In the genomic region with DNA sequence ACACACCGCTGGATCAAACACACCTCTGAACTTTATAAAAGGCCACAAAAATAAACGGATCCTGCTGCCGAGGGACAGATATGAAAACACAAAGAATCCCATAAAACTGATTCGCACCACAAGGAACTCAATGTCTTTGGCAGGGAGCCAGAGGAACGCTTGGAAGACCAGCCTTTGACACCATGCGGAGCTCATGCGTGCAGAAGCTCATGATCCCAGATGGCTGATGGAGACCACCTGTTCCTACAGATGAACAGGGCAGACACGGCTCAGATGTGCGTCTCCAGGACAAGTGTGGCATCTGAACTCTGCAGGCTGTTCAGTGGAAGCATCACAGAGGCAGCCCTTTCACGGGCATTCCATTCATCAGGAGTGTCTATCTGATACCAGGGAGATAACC, we compare ENCODE assay signal across 29 cellular contexts. TPM values are rescaled to one million over a fixed set of nuclear protein-coding genes. Genes with fewer than 3 reads are reported as not detected.
DNase-seq lines count a peak whose midpoint lies in the region; ATAC-seq and TF ChIP-seq lines count a peak whose summit lies in the region.
"Had no signal": no experiment of that assay in that cellular context is flagged by ENCODE, and none has a peak within 500 bp of the region (broad histone marks: within the 10 kb centered on the region; RNA-seq: fewer than 3 reads in every experiment).

No MANE protein-coding gene starts in this region.

- no peak overlapping the region for H2AK5ac ChIP-seq in IMR-90 (ENCODE audit: low read depth, low read length)

- H4K8ac ChIP-seq in IMR-90 (ENCODE audit: low read depth in 2 of 2, low read length in 2 of 2) = no peak overlapping the region

- no peak overlapping the region for H3K27ac ChIP-seq in IMR-90 (ENCODE audit: insufficient read depth, low read length)
- H3K27ac ChIP-seq: 22Rv1, skin epidermis, WERI-Rb-1 had no signal

- no peaks in the 10 kb centered on the region for H3K4me1 ChIP-seq in IMR-90 (ENCODE audit: control insufficient read depth, insufficient read depth, low read length)
- H3K4me1 ChIP-seq: BE2C had no signal

- H2BK20ac ChIP-seq in IMR-90 (ENCODE audit: low read depth, low read length) = no peak overlapping the region

- no peak overlapping the region for H4K5ac ChIP-seq in IMR-90 (ENCODE audit: low read depth, low read length)

- WGBS in IMR-90 (ENCODE audit: extremely low coverage in 2 of 2, insufficient read length in 1 of 2), 2 experiments = 11% methylated on average over 9 of the region's 10 CpGs; no CpG with 5 or more reads in 1 of the 2 experiments

- no peaks in the 10 kb centered on the region for H3K79me1 ChIP-seq in IMR-90 (ENCODE audit: low read depth in 1 of 2, low read length in 2 of 2)

- H3K9me3 ChIP-seq in IMR-90 (ENCODE audit: control insufficient read depth, insufficient read depth, low read length) = no peaks in the 10 kb centered on the region
- H3K9me3 ChIP-seq: BE2C had no signal

- H4K20me1 ChIP-seq in IMR-90 (ENCODE audit: insufficient read depth, low read length) = no peaks in the 10 kb centered on the region

- DNase-seq in DMS79 treated with DMSO at 0.1 percent for 48 hours (lab: John Stamatoyannopoulos, UW) (peak; percentile 4), DMS79 (lab: John Stamatoyannopoulos, UW) (no peak), IMR-90 (peak; percentile 0), SK-N-DZ (ENCODE audit: low spot score) (peak; percentile 28), left kidney (ENCODE audit: low read depth, low spot score) (peak; percentile 96), LoVo (ENCODE audit: low spot score) (no peak), amniotic stem cell (lab: John Stamatoyannopoulos, UW) (no peak)
- DNase-seq: activated CD4-positive, alpha-beta memory T cell treated with anti-CD3 and anti-CD28 coated beads for 36 hours; activated naive CD8-positive, alpha-beta T cell treated with anti-CD3 and anti-CD28 coated beads, Interleukin-2, amount 10 ng/mL, durations not matched to agents 7 days and 5 days; BE2C; cerebellar nuclear complex; H9; hypothalamus; Kasumi-1; naive thymus-derived CD4-positive, alpha-beta T cell; NCI-H1048; NCI-H2081; NCI-H510A treated with DMSO at 0.1 percent for 48 hours; nucleus accumbens; stimulated activated CD4-positive, alpha-beta T cell treated with anti-CD3 and anti-CD28 coated beads, Interleukin-1b, Interleukin-23, amount 100 ng/mL, for 48 hours; WERI-Rb-1 had no signal

- no peak overlapping the region for H2AK9ac ChIP-seq in IMR-90 (replicated peaks; ENCODE audit: low read depth, low read length, poor library complexity)

- no peak overlapping the region for H3K18ac ChIP-seq in IMR-90 (ENCODE audit: low read depth, low read length)

- dilution Hi-C loops in IMR-90 (cut with HindIII; ENCODE audit: low sequenced_read_pairs, unreplicated experiment) = no loop called here

- H2BK5ac ChIP-seq in IMR-90 (ENCODE audit: low read depth, low read length, poor library complexity, severe bottlenecking) = no peak overlapping the region

- H2BK15ac ChIP-seq in IMR-90 (ENCODE audit: low read depth, low read length) = no peak overlapping the region

- BruUV-seq in IMR-90 (replicated peaks; lab: Mats Ljungman, UMichigan) = no TSS peak

- H4K91ac ChIP-seq in IMR-90 (ENCODE audit: insufficient read depth, low read depth, low read length) = no peak overlapping the region

- H3K36me3 ChIP-seq in IMR-90 (ENCODE audit: control insufficient read depth, insufficient read depth, low read length) = no peaks in the 10 kb centered on the region
- H3K36me3 ChIP-seq: BE2C, WERI-Rb-1 had no signal

- no peak overlapping the region for H3K9ac ChIP-seq in IMR-90 (ENCODE audit: low read depth, low read length)

- H3K4me2 ChIP-seq in IMR-90 (ENCODE audit: low read depth, low read length) = no peak overlapping the region

- TF ChIP-seq POLR2A in IMR-90 (IDR thresholded peaks at IDR 0.05; ENCODE audit: low read depth, low read length) = no peak

- H2AFZ ChIP-seq in IMR-90 (replicated peaks; ENCODE audit: low read length, poor library complexity) = peak overlapping the region; percentile 43

- no peak overlapping the region for H3K4me3 ChIP-seq in IMR-90 (ENCODE audit: insufficient read depth, low read depth, low read length)
- H3K4me3 ChIP-seq: skin epidermis had no signal

- peaks cover 2% of the 10 kb centered on the region; the same call in 1 of the 2 replicates for H3K9me1 ChIP-seq in IMR-90 (ENCODE audit: insufficient read depth, low read length)

- no peak for TF ChIP-seq RAD21 in IMR-90 (IDR thresholded peaks at IDR 0.05; ENCODE audit: low read length)

- H3K4ac ChIP-seq in IMR-90 (ENCODE audit: low read depth, low read length) = no peak overlapping the region

- CTCF ChIA-PET in IMR-90 (lab: Yijun Ruan, JAX) = no interaction called here

- intact Hi-C loops in IMR-90 (cut with micrococcal nuclease) = no loop called here

- H3K23ac ChIP-seq in IMR-90 (ENCODE audit: low read depth, low read length) = no peak overlapping the region

- POLR2A ChIA-PET in IMR-90 (lab: Charles Lee; ENCODE audit: unreplicated experiment) = no interaction called here

- ATAC-seq in IMR-90 (ENCODE audit: low read depth) = no peak
- no peak for ATAC-seq in GM18867 (IDR thresholded peaks at IDR 0.05; ENCODE audit: unreplicated experiment)
- ATAC-seq: naive thymus-derived CD4-positive, alpha-beta T cell had no signal

- no peak overlapping the region for H3K56ac ChIP-seq in IMR-90 (ENCODE audit: extremely low read depth, insufficient read depth, low read length)

- no peak overlapping the region for H2BK120ac ChIP-seq in IMR-90 (ENCODE audit: low read depth, low read length)

- H3K14ac ChIP-seq in IMR-90 (replicated peaks; ENCODE audit: low read depth, low read length) = no peak overlapping the region

- in situ Hi-C loops in IMR-90 (cut with MboI; ENCODE audit: low sequenced_read_pairs) = no loop called here

- no peak for TF ChIP-seq CTCF in IMR-90 (conservative IDR thresholded peaks at IDR 0.05; ENCODE audit: low read depth, low read length)

- peaks cover 14% of the 10 kb centered on the region for H3K27me3 ChIP-seq in IMR-90 (ENCODE audit: control insufficient read depth, insufficient read depth, low read length)

TF ChIP-seq in IMR-90, 13 proteins besides CTCF, POLR2A, EP300 and RAD21:
- TF ChIP-seq CHD1 (IDR thresholded peaks at IDR 0.05; ENCODE audit: low read depth, low read length) (no peak), MAZ (IDR thresholded peaks at IDR 0.05; ENCODE audit: borderline replicate concordance, low read depth, low read length) (no peak), CEBPB (IDR thresholded peaks at IDR 0.05; ENCODE audit: low read depth, low read length) (no peak), RFX5 (IDR thresholded peaks at IDR 0.05; ENCODE audit: low read depth, low read length) (no peak), NFE2L2 (IDR thresholded peaks at IDR 0.05; ENCODE audit: low read depth, low read length) (no peak), SMC3 (IDR thresholded peaks at IDR 0.05; ENCODE audit: low read depth, low read length) (no peak), MAFK (IDR thresholded peaks at IDR 0.05; ENCODE audit: low read depth, low read length) (no peak), RCOR1 (IDR thresholded peaks at IDR 0.05; ENCODE audit: insufficient replicate concordance, low read length) (no peak), FOS (IDR thresholded peaks at IDR 0.05; ENCODE audit: low read depth, low read length) (no peak), MXI1 (IDR thresholded peaks at IDR 0.05; ENCODE audit: borderline replicate concordance, low read depth, low read length) (no peak), BHLHE40 (IDR thresholded peaks at IDR 0.05; ENCODE audit: low read depth, low read length) (no peak)
- TF ChIP-seq, protein P1, sequence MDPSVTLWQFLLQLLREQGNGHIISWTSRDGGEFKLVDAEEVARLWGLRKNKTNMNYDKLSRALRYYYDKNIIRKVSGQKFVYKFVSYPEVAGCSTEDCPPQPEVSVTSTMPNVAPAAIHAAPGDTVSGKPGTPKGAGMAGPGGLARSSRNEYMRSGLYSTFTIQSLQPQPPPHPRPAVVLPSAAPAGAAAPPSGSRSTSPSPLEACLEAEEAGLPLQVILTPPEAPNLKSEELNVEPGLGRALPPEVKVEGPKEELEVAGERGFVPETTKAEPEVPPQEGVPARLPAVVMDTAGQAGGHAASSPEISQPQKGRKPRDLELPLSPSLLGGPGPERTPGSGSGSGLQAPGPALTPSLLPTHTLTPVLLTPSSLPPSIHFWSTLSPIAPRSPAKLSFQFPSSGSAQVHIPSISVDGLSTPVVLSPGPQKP (IDR thresholded peaks at IDR 0.05; ENCODE audit: borderline replicate concordance, low read depth, low read length) = no peak
- TF ChIP-seq, protein P2, sequence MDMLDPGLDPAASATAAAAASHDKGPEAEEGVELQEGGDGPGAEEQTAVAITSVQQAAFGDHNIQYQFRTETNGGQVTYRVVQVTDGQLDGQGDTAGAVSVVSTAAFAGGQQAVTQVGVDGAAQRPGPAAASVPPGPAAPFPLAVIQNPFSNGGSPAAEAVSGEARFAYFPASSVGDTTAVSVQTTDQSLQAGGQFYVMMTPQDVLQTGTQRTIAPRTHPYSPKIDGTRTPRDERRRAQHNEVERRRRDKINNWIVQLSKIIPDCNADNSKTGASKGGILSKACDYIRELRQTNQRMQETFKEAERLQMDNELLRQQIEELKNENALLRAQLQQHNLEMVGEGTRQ (IDR thresholded peaks at IDR 0.05; ENCODE audit: low read depth, low read length) = no peak

RNA-seq across cellular contexts. Expression of a gene that starts 24.9 kb away (rescaled TPM):
- 66.4 and 85.9 TPM in 2 replicates for total RNA-seq in IMR-90 (2012; rRNA removed)
- polyA plus RNA-seq in IMR-90 (2012; rRNA removed) = 309 and 459 TPM in 2 replicates
- polyA plus RNA-seq in IMR-90 (2012; cell fraction: cytosol; rRNA removed) = 363 and 824 TPM in 2 replicates
- polyA plus RNA-seq in IMR-90 (2012; cell fraction: nucleus; rRNA removed; ENCODE audit: low replicate concordance) = 53.3 and 144 TPM in 2 replicates
- polyA plus RNA-seq in SK-N-DZ (2014; cell fraction: cytosol; rRNA removed) = 227 and 446 TPM in 2 replicates
- polyA plus RNA-seq in SK-N-DZ (2014; cell fraction: nucleus; rRNA removed) = 86.2 and 125 TPM in 2 replicates

RNA-seq across cellular contexts. Expression of a gene that starts 29.2 kb away (rescaled TPM):
- not detected in 2 replicates for total RNA-seq in IMR-90 (2012; rRNA removed)
- 0.34 TPM in 1 of 2 replicates, not detected in the other for polyA plus RNA-seq in IMR-90 (2012; rRNA removed)
- polyA plus RNA-seq in IMR-90 (2012; cell fraction: cytosol; rRNA removed) = 0.26 TPM in 1 of 2 replicates, not detected in the other
- not detected in 2 replicates for polyA plus RNA-seq in IMR-90 (2012; cell fraction: nucleus; rRNA removed; ENCODE audit: low replicate concordance)
- 0.71 TPM in 1 of 2 replicates, not detected in the other for polyA plus RNA-seq in SK-N-DZ (2014; cell fraction: cytosol; rRNA removed)
- not detected in 2 replicates for polyA plus RNA-seq in SK-N-DZ (2014; cell fraction: nucleus; rRNA removed)
- total RNA-seq: activated CD4-positive, alpha-beta memory T cell treated with anti-CD3 and anti-CD28 coated beads for 36 hours; activated naive CD8-positive, alpha-beta T cell treated with anti-CD3 and anti-CD28 coated beads, Interleukin-2, amount 10 ng/mL, durations not matched to agents 7 days and 5 days; H9; liver; mesothelial cell of epicardium; naive thymus-derived CD4-positive, alpha-beta T cell; pulmonary artery endothelial cell had no signal
- polyA plus RNA-seq: liver; naive thymus-derived CD4-positive, alpha-beta T cell had no signal

RNA-seq across cellular contexts. Expression of a gene that starts 57.9 kb away (rescaled TPM):
- total RNA-seq in IMR-90 (2012; rRNA removed) = not detected in 2 replicates
- polyA plus RNA-seq in IMR-90 (2012; rRNA removed) = not detected in 2 replicates
- polyA plus RNA-seq in IMR-90 (2012; cell fraction: cytosol; rRNA removed) = not detected in 2 replicates
- polyA plus RNA-seq in IMR-90 (2012; cell fraction: nucleus; rRNA removed; ENCODE audit: low replicate concordance) = not detected in 2 replicates
- polyA plus RNA-seq in SK-N-DZ (2014; cell fraction: cytosol; rRNA removed) = not detected in 2 replicates
- not detected in 2 replicates for polyA plus RNA-seq in SK-N-DZ (2014; cell fraction: nucleus; rRNA removed)
- total RNA-seq: activated CD4-positive, alpha-beta memory T cell treated with anti-CD3 and anti-CD28 coated beads for 36 hours; activated naive CD8-positive, alpha-beta T cell treated with anti-CD3 and anti-CD28 coated beads, Interleukin-2, amount 10 ng/mL, durations not matched to agents 7 days and 5 days; Daoy; frontal cortex; H9; liver; mesothelial cell of epicardium; naive thymus-derived CD4-positive, alpha-beta T cell; pulmonary artery endothelial cell had no signal
- polyA plus RNA-seq: liver; naive thymus-derived CD4-positive, alpha-beta T cell had no signal

Comparison
In these comparisons a context has a peak if more than half of its experiments do, and no peak if none do; other contexts are left out.
1. DNase-seq: peak in DMS79 treated with DMSO at 0.1 percent for 48 hours (single experiment), IMR-90 (single experiment), SK-N-DZ (single experiment) and left kidney (single experiment); none in DMS79 (single experiment), LoVo (single experiment) and amniotic stem cell (single experiment).